1 cellular context compared by ENCODE assay signal in genomic region chr13:77095288-77095687, GRCh38.
TF ChIP-seq lines count a peak whose summit lies in the region.

No MANE protein-coding gene starts in this region.

TF ChIP-seq in WTC11, 78 proteins besides CTCF, POLR2A, EP300 and RAD21 (continued from another document):
- TF ChIP-seq ZNF396 (CRISPR knock-in tag; IDR thresholded peaks at IDR 0.05; ENCODE audit: borderline replicate concordance) (no peak), ZBTB43 (CRISPR knock-in tag; IDR thresholded peaks at IDR 0.05) (no peak), ZNF219 (CRISPR knock-in tag; IDR thresholded peaks at IDR 0.05; ENCODE audit: borderline replicate concordance) (no peak), ZNF138 (CRISPR knock-in tag; conservative IDR thresholded peaks at IDR 0.05) (no peak)
